In genomic region chr2:9002313-9002636, GRCh38 we compare ENCODE assay signal across 10 cellular contexts. TPM values are rescaled to one million over a fixed set of nuclear protein-coding genes. Genes with fewer than 3 reads are reported as not detected.
DNase-seq lines count a peak whose midpoint lies in the region.
"Had no signal": no experiment of that assay in that cellular context is flagged by ENCODE, and none has a peak within 500 bp of the region (broad histone marks: within the 10 kb centered on the region; RNA-seq: fewer than 3 reads in every experiment).

No MANE protein-coding gene starts in this region.

- no peaks in the 10 kb centered on the region for H3K36me3 ChIP-seq in adipocyte (ENCODE audit: control insufficient read depth, insufficient read depth, low read length, severe bottlenecking)

- H3K27me3 Mint-ChIP-seq in activated CD4-positive, alpha-beta T cell treated with anti-CD3 and anti-CD28 coated beads, Interleukin-2, amount 10 ng/mL, durations not matched to agents 24 days and 14 days, result peaks cover 25% of the 10 kb centered on the region

- no peaks in the 10 kb centered on the region for H3K36me3 Mint-ChIP-seq in activated CD4-positive, alpha-beta T cell treated with anti-CD3 and anti-CD28 coated beads, Interleukin-2, amount 10 ng/mL, durations not matched to agents 24 days and 14 days (ENCODE audit: low read depth)
- H3K36me3 Mint-ChIP-seq: CD4-positive, CD25-positive, alpha-beta regulatory T cell had no signal

- intact Hi-C loops in activated CD4-positive, alpha-beta T cell treated with anti-CD3 and anti-CD28 coated beads, Interleukin-2, amount 10 ng/mL, durations not matched to agents 24 days and 14 days (cut with micrococcal nuclease), result loop anchor here (5.0 kb wide), 1 partner anchor 165 kb away; the partner anchor contains the start of gene KIDINS220

- DNase-seq in activated CD4-positive, alpha-beta T cell treated with anti-CD3 and anti-CD28 coated beads, Interleukin-2, amount 10 ng/mL, durations not matched to agents 24 days and 14 days, result no peak
- no peak for DNase-seq in activated CD4-positive, alpha-beta T cell treated with anti-CD3 and anti-CD28 coated beads for 1 hour
- peak; percentile 16 for DNase-seq in adipocyte (ENCODE audit: low read depth)
- DNase-seq in superior temporal gyrus (ENCODE audit: extremely low spot score), result peak; percentile 64
- DNase-seq in activated T-cell treated with anti-CD3 and anti-CD28 coated beads, Interleukin-2, amount 50 U/mL, for 1 hour, result no peak
- no peak for DNase-seq in NCI-H524 (lab: John Stamatoyannopoulos, UW)
- DNase-seq in SKM-1 treated with dmso at 0.1 percent for 144 hours (lab: John Stamatoyannopoulos, UW; ENCODE audit: unreplicated experiment), result no peak
- DNase-seq: T1000 had no signal

- H3K27ac Mint-ChIP-seq in activated CD4-positive, alpha-beta T cell treated with anti-CD3 and anti-CD28 coated beads, Interleukin-2, amount 10 ng/mL, durations not matched to agents 24 days and 14 days, result no peak overlapping the region
- H3K27ac Mint-ChIP-seq: CD4-positive, CD25-positive, alpha-beta regulatory T cell had no signal

- H3K9me3 ChIP-seq in adipocyte (ENCODE audit: control insufficient read depth, low read length) (no peaks in the 10 kb centered on the region), iPS-18c (ENCODE audit: control insufficient read depth, insufficient read depth, low read length) (no peaks in the 10 kb centered on the region)

- peak overlapping the region; percentile 69 for H3K4me3 Mint-ChIP-seq in activated CD4-positive, alpha-beta T cell treated with anti-CD3 and anti-CD28 coated beads, Interleukin-2, amount 10 ng/mL, durations not matched to agents 24 days and 14 days

- peak overlapping the region; percentile 78 for H3K9ac ChIP-seq in adipocyte (ENCODE audit: low read length)

- no peaks in the 10 kb centered on the region for H3K27me3 ChIP-seq in adipocyte (replicated peaks; ENCODE audit: control insufficient read depth, insufficient read depth, low read length)

- H3K9me3 Mint-ChIP-seq in activated CD4-positive, alpha-beta T cell treated with anti-CD3 and anti-CD28 coated beads, Interleukin-2, amount 10 ng/mL, durations not matched to agents 24 days and 14 days, result peaks cover 6% of the 10 kb centered on the region
- H3K9me3 Mint-ChIP-seq: CD4-positive, CD25-positive, alpha-beta regulatory T cell had no signal

- peaks cover 14% of the 10 kb centered on the region for H3K4me1 Mint-ChIP-seq in activated CD4-positive, alpha-beta T cell treated with anti-CD3 and anti-CD28 coated beads, Interleukin-2, amount 10 ng/mL, durations not matched to agents 24 days and 14 days

- H3K4me3 ChIP-seq in adipocyte (ENCODE audit: low read length) (peak overlapping the region; percentile 82), iPS-18c (ENCODE audit: insufficient read depth, low read depth, low read length) (peak overlapping the region; percentile 83; the same call in 1 of the 2 replicates)

- peaks cover 10% of the 10 kb centered on the region for H3K4me1 ChIP-seq in adipocyte (ENCODE audit: control insufficient read depth, insufficient read depth, low read length)

RNA-seq across cellular contexts. Expression of gene MBOAT2, which starts 1.2 kb away (rescaled TPM):
- 5.0 and 5.3 TPM in 2 replicates for total RNA-seq in activated CD4-positive, alpha-beta T cell treated with anti-CD3 and anti-CD28 coated beads, Interleukin-2, amount 10 ng/mL, durations not matched to agents 24 days and 14 days

Comparison
In these comparisons a context has a peak if more than half of its experiments do, and no peak if none do; other contexts are left out.
1. DNase-seq: peak in adipocyte (single experiment) and superior temporal gyrus (single experiment); none in activated CD4-positive, alpha-beta T cell treated with anti-CD3 and anti-CD28 coated beads, Interleukin-2, amount 10 ng/mL, durations not matched to agents 24 days and 14 days (single experiment), activated CD4-positive, alpha-beta T cell treated with anti-CD3 and anti-CD28 coated beads for 1 hour (single experiment), activated T-cell treated with anti-CD3 and anti-CD28 coated beads, Interleukin-2, amount 50 U/mL, for 1 hour (single experiment), NCI-H524 (0 of 2) and SKM-1 treated with dmso at 0.1 percent for 144 hours (single experiment).